ENCODE assay signal across 1 cellular context in the genomic region with DNA sequence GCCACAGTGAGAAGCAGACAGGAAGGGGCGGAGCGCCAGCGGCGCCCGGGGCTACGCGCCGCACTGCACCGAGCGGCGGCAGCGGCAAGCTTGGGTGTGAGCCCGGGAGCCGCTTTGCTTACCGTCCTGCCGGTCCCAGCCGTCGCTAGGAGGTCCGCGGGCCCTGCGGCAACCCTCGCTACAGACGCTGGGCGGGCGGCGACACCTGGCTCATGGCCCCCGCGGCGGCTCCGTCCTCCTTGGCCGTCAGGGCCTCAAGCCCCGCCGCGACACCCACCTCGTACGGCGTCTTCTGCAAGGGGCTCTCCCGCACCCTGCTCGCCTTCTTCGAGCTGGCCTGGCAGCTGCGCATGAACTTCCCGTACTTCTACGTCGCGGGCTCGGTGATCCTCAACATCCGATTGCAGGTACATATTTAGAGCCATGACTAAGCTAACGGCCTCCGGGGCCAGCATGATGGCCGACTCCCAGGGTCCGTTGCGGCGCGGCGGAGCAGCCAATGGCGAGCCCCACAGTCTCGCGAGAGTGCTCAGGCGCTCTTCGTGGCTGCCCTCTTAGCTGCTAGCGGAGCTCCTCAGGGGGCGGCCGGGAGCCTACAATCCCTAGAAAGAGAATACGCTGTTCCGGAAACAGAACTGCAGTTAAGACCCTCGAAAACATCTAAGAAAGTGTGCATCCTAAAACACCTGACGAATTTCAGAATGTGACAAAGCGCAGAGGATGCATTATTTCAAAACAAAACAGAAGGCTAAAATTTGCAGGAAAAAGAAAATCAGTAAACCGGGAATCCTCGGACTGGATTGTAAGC.
A peak's percentile ranks its signal among the peaks of the same experiment; 100 is the strongest.
TF ChIP-seq lines count a peak whose summit lies in the region.

A gene (plus strand): TSS at position 50 of the 808 bp plus-strand sequence. CDS start 163 bp downstream, at position 213.

TF ChIP-seq in HepG2, 621 proteins besides CTCF, POLR2A, EP300 and RAD21 (continued from another document and continues in another):
- TF ChIP-seq, protein P1, sequence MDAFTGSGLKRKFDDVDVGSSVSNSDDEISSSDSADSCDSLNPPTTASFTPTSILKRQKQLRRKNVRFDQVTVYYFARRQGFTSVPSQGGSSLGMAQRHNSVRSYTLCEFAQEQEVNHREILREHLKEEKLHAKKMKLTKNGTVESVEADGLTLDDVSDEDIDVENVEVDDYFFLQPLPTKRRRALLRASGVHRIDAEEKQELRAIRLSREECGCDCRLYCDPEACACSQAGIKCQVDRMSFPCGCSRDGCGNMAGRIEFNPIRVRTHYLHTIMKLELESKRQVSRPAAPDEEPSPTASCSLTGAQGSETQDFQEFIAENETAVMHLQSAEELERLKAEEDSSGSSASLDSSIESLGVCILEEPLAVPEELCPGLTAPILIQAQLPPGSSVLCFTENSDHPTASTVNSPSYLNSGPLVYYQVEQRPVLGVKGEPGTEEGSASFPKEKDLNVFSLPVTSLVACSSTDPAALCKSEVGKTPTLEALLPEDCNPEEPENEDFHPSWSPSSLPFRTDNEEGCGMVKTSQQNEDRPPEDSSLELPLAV (CRISPR knock-in tag; conservative IDR thresholded peaks at IDR 0.05; ENCODE audit: low read depth) = no peak
- TF ChIP-seq ZNF678 (CRISPR knock-in tag; IDR thresholded peaks at IDR 0.05) = peak; percentile 68; the same call in 1 of the 2 replicates
- TF ChIP-seq ZNF232 (CRISPR knock-in tag; IDR thresholded peaks at IDR 0.05; ENCODE audit: borderline replicate concordance) = peak; percentile 72
- no peak for TF ChIP-seq ZNF570 (CRISPR knock-in tag; IDR thresholded peaks at IDR 0.05; ENCODE audit: borderline replicate concordance)
- TF ChIP-seq SRY (CRISPR knock-in tag; IDR thresholded peaks at IDR 0.05) = 0 out of 2 replicates have a peak, but pooled peaks have one; percentile 88
- TF ChIP-seq, protein P2, sequence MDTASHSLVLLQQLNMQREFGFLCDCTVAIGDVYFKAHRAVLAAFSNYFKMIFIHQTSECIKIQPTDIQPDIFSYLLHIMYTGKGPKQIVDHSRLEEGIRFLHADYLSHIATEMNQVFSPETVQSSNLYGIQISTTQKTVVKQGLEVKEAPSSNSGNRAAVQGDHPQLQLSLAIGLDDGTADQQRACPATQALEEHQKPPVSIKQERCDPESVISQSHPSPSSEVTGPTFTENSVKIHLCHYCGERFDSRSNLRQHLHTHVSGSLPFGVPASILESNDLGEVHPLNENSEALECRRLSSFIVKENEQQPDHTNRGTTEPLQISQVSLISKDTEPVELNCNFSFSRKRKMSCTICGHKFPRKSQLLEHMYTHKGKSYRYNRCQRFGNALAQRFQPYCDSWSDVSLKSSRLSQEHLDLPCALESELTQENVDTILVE (CRISPR knock-in tag; IDR thresholded peaks at IDR 0.05) = peak; percentile 60; the same call in 1 of the 2 replicates
- TF ChIP-seq ZNF775 (CRISPR knock-in tag; IDR thresholded peaks at IDR 0.05; ENCODE audit: borderline replicate concordance) = no peak
- TF ChIP-seq CBX5 (CRISPR knock-in tag; IDR thresholded peaks at IDR 0.05; ENCODE audit: borderline replicate concordance) = peak; percentile 50; the same call in 1 of the 2 replicates
- TF ChIP-seq, protein P3, sequence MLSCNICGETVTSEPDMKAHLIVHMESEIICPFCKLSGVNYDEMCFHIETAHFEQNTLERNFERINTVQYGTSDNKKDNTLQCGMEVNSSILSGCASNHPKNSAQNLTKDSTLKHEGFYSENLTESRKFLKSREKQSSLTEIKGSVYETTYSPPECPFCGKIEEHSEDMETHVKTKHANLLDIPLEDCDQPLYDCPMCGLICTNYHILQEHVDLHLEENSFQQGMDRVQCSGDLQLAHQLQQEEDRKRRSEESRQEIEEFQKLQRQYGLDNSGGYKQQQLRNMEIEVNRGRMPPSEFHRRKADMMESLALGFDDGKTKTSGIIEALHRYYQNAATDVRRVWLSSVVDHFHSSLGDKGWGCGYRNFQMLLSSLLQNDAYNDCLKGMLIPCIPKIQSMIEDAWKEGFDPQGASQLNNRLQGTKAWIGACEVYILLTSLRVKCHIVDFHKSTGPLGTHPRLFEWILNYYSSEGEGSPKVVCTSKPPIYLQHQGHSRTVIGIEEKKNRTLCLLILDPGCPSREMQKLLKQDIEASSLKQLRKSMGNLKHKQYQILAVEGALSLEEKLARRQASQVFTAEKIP (CRISPR knock-in tag; IDR thresholded peaks at IDR 0.05; ENCODE audit: borderline replicate concordance) = no peak
- TF ChIP-seq KDM3A (CRISPR knock-in tag; IDR thresholded peaks at IDR 0.05; ENCODE audit: low read depth) = peak; percentile 70; the same call in 1 of the 2 replicates
- TF ChIP-seq, protein P4, sequence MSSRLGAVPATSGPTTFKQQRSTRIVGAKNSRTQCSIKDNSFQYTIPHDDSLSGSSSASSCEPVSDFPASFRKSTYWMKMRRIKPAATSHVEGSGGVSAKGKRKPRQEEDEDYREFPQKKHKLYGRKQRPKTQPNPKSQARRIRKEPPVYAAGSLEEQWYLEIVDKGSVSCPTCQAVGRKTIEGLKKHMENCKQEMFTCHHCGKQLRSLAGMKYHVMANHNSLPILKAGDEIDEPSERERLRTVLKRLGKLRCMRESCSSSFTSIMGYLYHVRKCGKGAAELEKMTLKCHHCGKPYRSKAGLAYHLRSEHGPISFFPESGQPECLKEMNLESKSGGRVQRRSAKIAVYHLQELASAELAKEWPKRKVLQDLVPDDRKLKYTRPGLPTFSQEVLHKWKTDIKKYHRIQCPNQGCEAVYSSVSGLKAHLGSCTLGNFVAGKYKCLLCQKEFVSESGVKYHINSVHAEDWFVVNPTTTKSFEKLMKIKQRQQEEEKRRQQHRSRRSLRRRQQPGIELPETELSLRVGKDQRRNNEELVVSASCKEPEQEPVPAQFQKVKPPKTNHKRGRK (CRISPR knock-in tag; IDR thresholded peaks at IDR 0.05) = no peak; the same call in 1 of the 2 replicates
- no peak for TF ChIP-seq NFIC (IDR thresholded peaks at IDR 0.05; ENCODE audit: low read length)
- TF ChIP-seq ZNF598 (CRISPR knock-in tag; IDR thresholded peaks at IDR 0.05; ENCODE audit: borderline replicate concordance) = peak; percentile 86; the same call in 1 of the 2 replicates
- peak; percentile 83; the same call in 1 of the 2 replicates for TF ChIP-seq KAT7 (CRISPR knock-in tag; IDR thresholded peaks at IDR 0.05; ENCODE audit: borderline replicate concordance)
- peak; percentile 75; the same call in 1 of the 2 replicates for TF ChIP-seq ZNF747 (CRISPR knock-in tag; IDR thresholded peaks at IDR 0.05; ENCODE audit: borderline replicate concordance)
- peak; percentile 56; the same call in 1 of the 2 replicates for TF ChIP-seq ZNF558 (CRISPR knock-in tag; IDR thresholded peaks at IDR 0.05; ENCODE audit: borderline replicate concordance)
- TF ChIP-seq ZFP90 (CRISPR knock-in tag; IDR thresholded peaks at IDR 0.05; ENCODE audit: borderline replicate concordance) = peak; percentile 58; the same call in 1 of the 2 replicates
- peak; percentile 84 for TF ChIP-seq ZNF772 (CRISPR knock-in tag; IDR thresholded peaks at IDR 0.05)
- peak; percentile 91 for TF ChIP-seq POLR2AphosphoS5 (IDR thresholded peaks at IDR 0.05; ENCODE audit: low read depth, low read length)
- TF ChIP-seq ZNF282 (IDR thresholded peaks at IDR 0.05; ENCODE audit: partially characterized antibody) = no peak
- TF ChIP-seq RFX1 (IDR thresholded peaks at IDR 0.05) = no peak
- peak; percentile 97 for TF ChIP-seq ZMAT3 (CRISPR knock-in tag; conservative IDR thresholded peaks at IDR 0.05)
- TF ChIP-seq, protein P5, sequence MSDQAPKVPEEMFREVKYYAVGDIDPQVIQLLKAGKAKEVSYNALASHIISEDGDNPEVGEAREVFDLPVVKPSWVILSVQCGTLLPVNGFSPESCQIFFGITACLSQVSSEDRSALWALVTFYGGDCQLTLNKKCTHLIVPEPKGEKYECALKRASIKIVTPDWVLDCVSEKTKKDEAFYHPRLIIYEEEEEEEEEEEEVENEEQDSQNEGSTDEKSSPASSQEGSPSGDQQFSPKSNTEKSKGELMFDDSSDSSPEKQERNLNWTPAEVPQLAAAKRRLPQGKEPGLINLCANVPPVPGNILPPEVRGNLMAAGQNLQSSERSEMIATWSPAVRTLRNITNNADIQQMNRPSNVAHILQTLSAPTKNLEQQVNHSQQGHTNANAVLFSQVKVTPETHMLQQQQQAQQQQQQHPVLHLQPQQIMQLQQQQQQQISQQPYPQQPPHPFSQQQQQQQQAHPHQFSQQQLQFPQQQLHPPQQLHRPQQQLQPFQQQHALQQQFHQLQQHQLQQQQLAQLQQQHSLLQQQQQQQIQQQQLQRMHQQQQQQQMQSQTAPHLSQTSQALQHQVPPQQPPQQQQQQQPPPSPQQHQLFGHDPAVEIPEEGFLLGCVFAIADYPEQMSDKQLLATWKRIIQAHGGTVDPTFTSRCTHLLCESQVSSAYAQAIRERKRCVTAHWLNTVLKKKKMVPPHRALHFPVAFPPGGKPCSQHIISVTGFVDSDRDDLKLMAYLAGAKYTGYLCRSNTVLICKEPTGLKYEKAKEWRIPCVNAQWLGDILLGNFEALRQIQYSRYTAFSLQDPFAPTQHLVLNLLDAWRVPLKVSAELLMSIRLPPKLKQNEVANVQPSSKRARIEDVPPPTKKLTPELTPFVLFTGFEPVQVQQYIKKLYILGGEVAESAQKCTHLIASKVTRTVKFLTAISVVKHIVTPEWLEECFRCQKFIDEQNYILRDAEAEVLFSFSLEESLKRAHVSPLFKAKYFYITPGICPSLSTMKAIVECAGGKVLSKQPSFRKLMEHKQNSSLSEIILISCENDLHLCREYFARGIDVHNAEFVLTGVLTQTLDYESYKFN (CRISPR knock-in tag; conservative IDR thresholded peaks at IDR 0.05) = no peak
- no peak for TF ChIP-seq ATRX (CRISPR knock-in tag; IDR thresholded peaks at IDR 0.05; ENCODE audit: borderline replicate concordance)
- TF ChIP-seq, protein P6, sequence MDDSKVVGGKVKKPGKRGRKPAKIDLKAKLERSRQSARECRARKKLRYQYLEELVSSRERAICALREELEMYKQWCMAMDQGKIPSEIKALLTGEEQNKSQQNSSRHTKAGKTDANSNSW (CRISPR knock-in tag; IDR thresholded peaks at IDR 0.05; ENCODE audit: borderline replicate concordance) = peak; percentile 45; the same call in 1 of the 2 replicates
- no peak; the same call in 1 of the 2 replicates for TF ChIP-seq RXRB (CRISPR knock-in tag; IDR thresholded peaks at IDR 0.05; ENCODE audit: borderline replicate concordance)
- TF ChIP-seq ZBTB7B (CRISPR knock-in tag; IDR thresholded peaks at IDR 0.05) = peak; percentile 52; the same call in 1 of the 2 replicates
- TF ChIP-seq CREB1 (IDR thresholded peaks at IDR 0.05) = no peak
- TF ChIP-seq CREB1 (CRISPR knock-in tag; IDR thresholded peaks at IDR 0.05) = no peak
- peak; percentile 98 for TF ChIP-seq BCL6 (CRISPR knock-in tag; IDR thresholded peaks at IDR 0.05)
- TF ChIP-seq, protein P7, sequence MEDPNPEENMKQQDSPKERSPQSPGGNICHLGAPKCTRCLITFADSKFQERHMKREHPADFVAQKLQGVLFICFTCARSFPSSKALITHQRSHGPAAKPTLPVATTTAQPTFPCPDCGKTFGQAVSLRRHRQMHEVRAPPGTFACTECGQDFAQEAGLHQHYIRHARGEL (CRISPR knock-in tag; IDR thresholded peaks at IDR 0.05) = no peak
- TF ChIP-seq SMARCE1 (IDR thresholded peaks at IDR 0.05; ENCODE audit: borderline replicate concordance) = no peak
- TF ChIP-seq KDM6A (CRISPR knock-in tag; IDR thresholded peaks at IDR 0.05; ENCODE audit: low read depth) = no peak
- TF ChIP-seq, protein P8, sequence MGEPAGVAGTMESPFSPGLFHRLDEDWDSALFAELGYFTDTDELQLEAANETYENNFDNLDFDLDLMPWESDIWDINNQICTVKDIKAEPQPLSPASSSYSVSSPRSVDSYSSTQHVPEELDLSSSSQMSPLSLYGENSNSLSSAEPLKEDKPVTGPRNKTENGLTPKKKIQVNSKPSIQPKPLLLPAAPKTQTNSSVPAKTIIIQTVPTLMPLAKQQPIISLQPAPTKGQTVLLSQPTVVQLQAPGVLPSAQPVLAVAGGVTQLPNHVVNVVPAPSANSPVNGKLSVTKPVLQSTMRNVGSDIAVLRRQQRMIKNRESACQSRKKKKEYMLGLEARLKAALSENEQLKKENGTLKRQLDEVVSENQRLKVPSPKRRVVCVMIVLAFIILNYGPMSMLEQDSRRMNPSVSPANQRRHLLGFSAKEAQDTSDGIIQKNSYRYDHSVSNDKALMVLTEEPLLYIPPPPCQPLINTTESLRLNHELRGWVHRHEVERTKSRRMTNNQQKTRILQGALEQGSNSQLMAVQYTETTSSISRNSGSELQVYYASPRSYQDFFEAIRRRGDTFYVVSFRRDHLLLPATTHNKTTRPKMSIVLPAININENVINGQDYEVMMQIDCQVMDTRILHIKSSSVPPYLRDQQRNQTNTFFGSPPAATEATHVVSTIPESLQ (CRISPR knock-in tag; conservative IDR thresholded peaks at IDR 0.05) = peak; percentile 82; the same call in 1 of the 2 replicates
- TF ChIP-seq ZSCAN25 (CRISPR knock-in tag; IDR thresholded peaks at IDR 0.05) = no peak
- TF ChIP-seq ZNF225 (CRISPR knock-in tag; IDR thresholded peaks at IDR 0.05) = peak; percentile 94
- TF ChIP-seq, protein P9, sequence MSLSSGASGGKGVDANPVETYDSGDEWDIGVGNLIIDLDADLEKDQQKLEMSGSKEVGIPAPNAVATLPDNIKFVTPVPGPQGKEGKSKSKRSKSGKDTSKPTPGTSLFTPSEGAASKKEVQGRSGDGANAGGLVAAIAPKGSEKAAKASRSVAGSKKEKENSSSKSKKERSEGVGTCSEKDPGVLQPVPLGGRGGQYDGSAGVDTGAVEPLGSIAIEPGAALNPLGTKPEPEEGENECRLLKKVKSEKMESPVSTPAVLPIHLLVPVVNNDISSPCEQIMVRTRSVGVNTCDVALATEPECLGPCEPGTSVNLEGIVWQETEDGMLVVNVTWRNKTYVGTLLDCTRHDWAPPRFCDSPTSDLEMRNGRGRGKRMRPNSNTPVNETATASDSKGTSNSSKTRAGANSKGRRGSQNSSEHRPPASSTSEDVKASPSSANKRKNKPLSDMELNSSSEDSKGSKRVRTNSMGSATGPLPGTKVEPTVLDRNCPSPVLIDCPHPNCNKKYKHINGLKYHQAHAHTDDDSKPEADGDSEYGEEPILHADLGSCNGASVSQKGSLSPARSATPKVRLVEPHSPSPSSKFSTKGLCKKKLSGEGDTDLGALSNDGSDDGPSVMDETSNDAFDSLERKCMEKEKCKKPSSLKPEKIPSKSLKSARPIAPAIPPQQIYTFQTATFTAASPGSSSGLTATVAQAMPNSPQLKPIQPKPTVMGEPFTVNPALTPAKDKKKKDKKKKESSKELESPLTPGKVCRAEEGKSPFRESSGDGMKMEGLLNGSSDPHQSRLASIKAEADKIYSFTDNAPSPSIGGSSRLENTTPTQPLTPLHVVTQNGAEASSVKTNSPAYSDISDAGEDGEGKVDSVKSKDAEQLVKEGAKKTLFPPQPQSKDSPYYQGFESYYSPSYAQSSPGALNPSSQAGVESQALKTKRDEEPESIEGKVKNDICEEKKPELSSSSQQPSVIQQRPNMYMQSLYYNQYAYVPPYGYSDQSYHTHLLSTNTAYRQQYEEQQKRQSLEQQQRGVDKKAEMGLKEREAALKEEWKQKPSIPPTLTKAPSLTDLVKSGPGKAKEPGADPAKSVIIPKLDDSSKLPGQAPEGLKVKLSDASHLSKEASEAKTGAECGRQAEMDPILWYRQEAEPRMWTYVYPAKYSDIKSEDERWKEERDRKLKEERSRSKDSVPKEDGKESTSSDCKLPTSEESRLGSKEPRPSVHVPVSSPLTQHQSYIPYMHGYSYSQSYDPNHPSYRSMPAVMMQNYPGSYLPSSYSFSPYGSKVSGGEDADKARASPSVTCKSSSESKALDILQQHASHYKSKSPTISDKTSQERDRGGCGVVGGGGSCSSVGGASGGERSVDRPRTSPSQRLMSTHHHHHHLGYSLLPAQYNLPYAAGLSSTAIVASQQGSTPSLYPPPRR (CRISPR knock-in tag; IDR thresholded peaks at IDR 0.05; ENCODE audit: borderline replicate concordance) = no peak
- TF ChIP-seq HMG20A (CRISPR knock-in tag; IDR thresholded peaks at IDR 0.05; ENCODE audit: borderline replicate concordance) = no peak
- no peak; the same call in 1 of the 2 replicates for TF ChIP-seq TP53 (CRISPR knock-in tag; conservative IDR thresholded peaks at IDR 0.05)
- peak in 1 of 2 experiments; percentile 68; a peak in 1 of 4 replicates for TF ChIP-seq KLF16 (CRISPR knock-in tag; IDR thresholded peaks at IDR 0.05)
- peak; percentile 51; the same call in 1 of the 2 replicates for TF ChIP-seq NFYC (CRISPR knock-in tag; IDR thresholded peaks at IDR 0.05)
- TF ChIP-seq ZNF563 (CRISPR knock-in tag; IDR thresholded peaks at IDR 0.05) = peak; percentile 71
